In the genomic region with DNA sequence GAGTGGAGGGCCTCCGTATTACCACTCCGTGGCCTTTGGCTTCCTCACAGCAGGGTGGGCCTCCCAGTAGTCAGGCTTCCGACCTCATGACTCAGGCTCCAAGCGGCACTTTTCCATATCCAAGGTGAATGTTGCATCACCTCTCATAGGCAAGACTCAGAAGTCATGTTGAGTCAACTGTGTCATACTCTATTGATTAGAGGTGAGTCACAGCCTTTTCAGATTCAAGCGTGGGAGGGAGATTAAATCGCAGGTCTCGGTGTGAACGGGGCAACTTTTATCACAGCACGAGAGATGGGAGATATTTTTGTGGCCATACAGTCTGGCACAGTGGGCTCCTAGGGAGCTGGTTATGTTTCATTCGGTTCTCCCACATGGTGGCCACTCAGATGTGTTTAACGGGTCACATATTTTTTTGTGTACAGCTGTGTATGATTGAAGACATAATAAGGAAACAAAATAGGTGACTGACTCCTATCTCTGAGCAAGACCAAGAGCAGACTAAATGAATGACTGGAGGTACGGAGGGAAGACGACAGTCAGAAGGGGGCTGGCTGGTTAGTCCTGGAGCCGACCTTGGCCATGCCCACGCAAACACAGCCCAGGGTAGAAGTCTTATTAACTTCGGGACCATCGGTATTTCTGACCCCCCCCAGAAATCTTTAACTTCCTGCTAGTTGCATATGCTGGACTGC, we compare ENCODE assay signal across 19 cellular contexts. TPM values are rescaled to one million over a fixed set of nuclear protein-coding genes. Genes with fewer than 3 reads are reported as not detected.
"Had no signal": no experiment of that assay in that cellular context is flagged by ENCODE, and none has a peak within 500 bp of the region (broad histone marks: within the 10 kb centered on the region; RNA-seq: fewer than 3 reads in every experiment).

No MANE protein-coding gene starts in this region.

RNA-seq across cellular contexts. Expression of a gene that starts 2.8 kb away (rescaled TPM):
- total RNA-seq: dermis blood vessel endothelial cell; endothelial cell of umbilical vein; epithelial cell of proximal tubule; esophagus squamous epithelium; gastrocnemius medialis; glomerular endothelial cell; heart right ventricle; kidney epithelial cell; left cardiac atrium; left lung; left ventricle myocardium superior; lower leg skin; lower lobe of right lung; lung microvascular endothelial cell; mesenteric fat pad; mucosa of descending colon; naive thymus-derived CD8-positive, alpha-beta T cell had no signal
- polyA plus RNA-seq: endothelial cell of umbilical vein; esophagus; heart right ventricle; keratinocyte; naive thymus-derived CD8-positive, alpha-beta T cell had no signal

RNA-seq across cellular contexts. Expression of a gene that starts 30.5 kb away (rescaled TPM):
- total RNA-seq: dermis blood vessel endothelial cell; endothelial cell of umbilical vein; epithelial cell of proximal tubule; esophagus squamous epithelium; gastrocnemius medialis; glomerular endothelial cell; heart right ventricle; kidney epithelial cell; left cardiac atrium; left lung; left ventricle myocardium superior; lower leg skin; lower lobe of right lung; lung microvascular endothelial cell; mesenteric fat pad; mucosa of descending colon; naive thymus-derived CD8-positive, alpha-beta T cell had no signal
- polyA plus RNA-seq: endothelial cell of umbilical vein; esophagus; heart right ventricle; keratinocyte; naive thymus-derived CD8-positive, alpha-beta T cell had no signal
